11 cellular contexts compared by ENCODE assay signal in genomic region chr18:23735021-23735464, GRCh38. TPM values are rescaled to one million over a fixed set of nuclear protein-coding genes. Genes with fewer than 3 reads are reported as not detected.
DNase-seq lines count a peak whose midpoint lies in the region; ATAC-seq and TF ChIP-seq lines count a peak whose summit lies in the region.
"Had no signal": no experiment of that assay in that cellular context is flagged by ENCODE, and none has a peak within 500 bp of the region (broad histone marks: within the 10 kb centered on the region; RNA-seq: fewer than 3 reads in every experiment).

No MANE protein-coding gene starts in this region.

- H3K14ac ChIP-seq in IMR-90 (replicated peaks; ENCODE audit: low read depth, low read length): no peak overlapping the region

- no peak overlapping the region for H3K23ac ChIP-seq in IMR-90 (ENCODE audit: low read depth, low read length)

- H3K4ac ChIP-seq in IMR-90 (ENCODE audit: low read depth, low read length): no peak overlapping the region

- H4K8ac ChIP-seq in IMR-90 (ENCODE audit: low read depth in 2 of 2, low read length in 2 of 2): no peak overlapping the region

- peak; percentile 51 for ATAC-seq in GM21576 (IDR thresholded peaks at IDR 0.05; ENCODE audit: unreplicated experiment)
- peak; percentile 37; the same call in 1 of the 2 replicates for ATAC-seq in IMR-90 (ENCODE audit: low read depth)
- ATAC-seq in stimulated activated memory B cell treated with anti-CD40 and anti-IgM and Interleukin-4, amounts not matched to agents 10 μg/mL and 1 μg/mL and 100 μg/mL, for 72 hours: no peak
- ATAC-seq: effector memory CD8-positive, alpha-beta T cell had no signal

- no peak overlapping the region for H3K9ac ChIP-seq in IMR-90 (ENCODE audit: low read depth, low read length)

- no peak overlapping the region for H3K27ac Mint-ChIP-seq in stimulated activated memory B cell treated with anti-CD40 and anti-IgM and Interleukin-4, amounts not matched to agents 10 μg/mL and 1 μg/mL and 100 μg/mL, for 72 hours
- H3K27ac Mint-ChIP-seq: effector memory CD8-positive, alpha-beta T cell had no signal

- CTCF ChIA-PET in IMR-90 (lab: Yijun Ruan, JAX): no interaction called here

- no peak overlapping the region for H3K4me3 ChIP-seq in IMR-90 (ENCODE audit: insufficient read depth, low read depth, low read length)

- H2BK20ac ChIP-seq in IMR-90 (ENCODE audit: low read depth, low read length): no peak overlapping the region

- no peak overlapping the region for H3K18ac ChIP-seq in IMR-90 (ENCODE audit: low read depth, low read length)

- H4K91ac ChIP-seq in IMR-90 (ENCODE audit: insufficient read depth, low read depth, low read length): no peak overlapping the region

- no peak overlapping the region for H2AK9ac ChIP-seq in IMR-90 (replicated peaks; ENCODE audit: low read depth, low read length, poor library complexity)

- no peak overlapping the region for H2BK5ac ChIP-seq in IMR-90 (ENCODE audit: low read depth, low read length, poor library complexity, severe bottlenecking)

- no peak overlapping the region for H3K56ac ChIP-seq in IMR-90 (ENCODE audit: extremely low read depth, insufficient read depth, low read length)

- no peaks in the 10 kb centered on the region for H3K79me1 ChIP-seq in IMR-90 (ENCODE audit: low read depth in 1 of 2, low read length in 2 of 2)

- H3K4me2 ChIP-seq in IMR-90 (ENCODE audit: low read depth, low read length): no peak overlapping the region

- POLR2A ChIA-PET in IMR-90 (lab: Charles Lee; ENCODE audit: unreplicated experiment): no interaction called here

- no peak overlapping the region for H3K27ac ChIP-seq in IMR-90 (ENCODE audit: insufficient read depth, low read length)

- no peak overlapping the region for H3K4me3 Mint-ChIP-seq in stimulated activated memory B cell treated with anti-CD40 and anti-IgM and Interleukin-4, amounts not matched to agents 10 μg/mL and 1 μg/mL and 100 μg/mL, for 72 hours
- H3K4me3 Mint-ChIP-seq: effector memory CD8-positive, alpha-beta T cell had no signal

- no peak overlapping the region for H2BK120ac ChIP-seq in IMR-90 (ENCODE audit: low read depth, low read length)

- peaks cover 46% of the 10 kb centered on the region for H3K27me3 ChIP-seq in IMR-90 (ENCODE audit: control insufficient read depth, insufficient read depth, low read length)

- H3K9me3 Mint-ChIP-seq in stimulated activated memory B cell treated with anti-CD40 and anti-IgM and Interleukin-4, amounts not matched to agents 10 μg/mL and 1 μg/mL and 100 μg/mL, for 72 hours: no peaks in the 10 kb centered on the region
- H3K9me3 Mint-ChIP-seq: effector memory CD8-positive, alpha-beta T cell had no signal

- intact Hi-C loops in IMR-90 (cut with micrococcal nuclease): no loop called here

- TF ChIP-seq POLR2A in IMR-90 (IDR thresholded peaks at IDR 0.05; ENCODE audit: low read depth, low read length): no peak

- TF ChIP-seq CTCF in IMR-90 (conservative IDR thresholded peaks at IDR 0.05; ENCODE audit: low read depth, low read length): no peak

- no TSS peak for BruUV-seq in IMR-90 (replicated peaks; lab: Mats Ljungman, UMichigan)

- dilution Hi-C loops in IMR-90 (cut with HindIII; ENCODE audit: low sequenced_read_pairs, unreplicated experiment): no loop called here

- no peak for TF ChIP-seq RAD21 in IMR-90 (IDR thresholded peaks at IDR 0.05; ENCODE audit: low read length)

- H3K4me1 Mint-ChIP-seq in stimulated activated memory B cell treated with anti-CD40 and anti-IgM and Interleukin-4, amounts not matched to agents 10 μg/mL and 1 μg/mL and 100 μg/mL, for 72 hours: peaks cover 12% of the 10 kb centered on the region

- H3K36me3 ChIP-seq in IMR-90 (ENCODE audit: control insufficient read depth, insufficient read depth, low read length): no peaks in the 10 kb centered on the region

- H2AK5ac ChIP-seq in IMR-90 (ENCODE audit: low read depth, low read length): no peak overlapping the region

- H2AFZ ChIP-seq in IMR-90 (replicated peaks; ENCODE audit: low read length, poor library complexity): no peak overlapping the region

- no peaks in the 10 kb centered on the region for H4K20me1 ChIP-seq in IMR-90 (ENCODE audit: insufficient read depth, low read length)

- no peak overlapping the region for H4K5ac ChIP-seq in IMR-90 (ENCODE audit: low read depth, low read length)

- H3K27me3 Mint-ChIP-seq in stimulated activated memory B cell treated with anti-CD40 and anti-IgM and Interleukin-4, amounts not matched to agents 10 μg/mL and 1 μg/mL and 100 μg/mL, for 72 hours: peaks cover 52% of the 10 kb centered on the region

- H2BK15ac ChIP-seq in IMR-90 (ENCODE audit: low read depth, low read length): no peak overlapping the region

- in situ Hi-C loops in IMR-90 (cut with MboI; ENCODE audit: low sequenced_read_pairs): no loop called here
- in situ Hi-C loops in KBM-7 (cut with MboI; ENCODE audit: low pct_unique_long_range_greater_than_20kb, low sequenced_read_pairs): no loop called here

- no peaks in the 10 kb centered on the region for H3K36me3 Mint-ChIP-seq in stimulated activated memory B cell treated with anti-CD40 and anti-IgM and Interleukin-4, amounts not matched to agents 10 μg/mL and 1 μg/mL and 100 μg/mL, for 72 hours

- H3K9me3 ChIP-seq in IMR-90 (ENCODE audit: control insufficient read depth, insufficient read depth, low read length): no peaks in the 10 kb centered on the region

- no peaks in the 10 kb centered on the region for H3K4me1 ChIP-seq in IMR-90 (ENCODE audit: control insufficient read depth, insufficient read depth, low read length)

- DNase-seq in DMS79 treated with DMSO at 0.1 percent for 48 hours (lab: John Stamatoyannopoulos, UW): peak; percentile 83
- DNase-seq in IMR-90: no peak
- DNase-seq in fibroblast of peridontal ligament (ENCODE audit: extremely low read depth): peak; percentile 66
- no peak for DNase-seq in NCI-H1092 (lab: John Stamatoyannopoulos, UW)
- DNase-seq in KBM-7: no peak
- DNase-seq in activated CD8-positive, alpha-beta memory T cell treated with anti-CD3 and anti-CD28 coated beads for 24 hours: no peak
- DNase-seq: effector memory CD8-positive, alpha-beta T cell; NCI-H1417 treated with DMSO at 0.1 percent for 48 hours; SHP77 treated with DMSO at 0.1 percent for 48 hours had no signal

- WGBS in IMR-90 (ENCODE audit: extremely low coverage in 2 of 2, insufficient read length in 1 of 2), 2 experiments: no CpG with 5 or more reads among the region's 6 CpGs

- no peaks in the 10 kb centered on the region; the same call in 1 of the 2 replicates for H3K9me1 ChIP-seq in IMR-90 (ENCODE audit: insufficient read depth, low read length)

TF ChIP-seq in IMR-90, 13 proteins besides CTCF, POLR2A, EP300 and RAD21:
- TF ChIP-seq MXI1 (IDR thresholded peaks at IDR 0.05; ENCODE audit: borderline replicate concordance, low read depth, low read length): no peak
- TF ChIP-seq NFE2L2 (IDR thresholded peaks at IDR 0.05; ENCODE audit: low read depth, low read length): no peak
- no peak for TF ChIP-seq BHLHE40 (IDR thresholded peaks at IDR 0.05; ENCODE audit: low read depth, low read length)

RNA-seq across cellular contexts. Expression of gene LAMA3, which starts 45.8 kb away (rescaled TPM):
- 0.18 and 0.28 TPM in 2 replicates for total RNA-seq in IMR-90 (2012; rRNA removed)
- 0.13 and 0.19 TPM in 2 replicates for polyA plus RNA-seq in IMR-90 (2012; rRNA removed)
- 0.11 and 0.15 TPM in 2 replicates for polyA plus RNA-seq in IMR-90 (2012; cell fraction: cytosol; rRNA removed)
- polyA plus RNA-seq in IMR-90 (2012; cell fraction: nucleus; rRNA removed; ENCODE audit: low replicate concordance): 0.33 and 0.57 TPM in 2 replicates

Comparison
In these comparisons a context has a peak if more than half of its experiments do, and no peak if none do; other contexts are left out.
1. DNase-seq: peak in DMS79 treated with DMSO at 0.1 percent for 48 hours (single experiment) and fibroblast of peridontal ligament (single experiment); none in IMR-90 (single experiment), NCI-H1092 (single experiment), KBM-7 (single experiment) and activated CD8-positive, alpha-beta memory T cell treated with anti-CD3 and anti-CD28 coated beads for 24 hours (single experiment).